In the genomic region with DNA sequence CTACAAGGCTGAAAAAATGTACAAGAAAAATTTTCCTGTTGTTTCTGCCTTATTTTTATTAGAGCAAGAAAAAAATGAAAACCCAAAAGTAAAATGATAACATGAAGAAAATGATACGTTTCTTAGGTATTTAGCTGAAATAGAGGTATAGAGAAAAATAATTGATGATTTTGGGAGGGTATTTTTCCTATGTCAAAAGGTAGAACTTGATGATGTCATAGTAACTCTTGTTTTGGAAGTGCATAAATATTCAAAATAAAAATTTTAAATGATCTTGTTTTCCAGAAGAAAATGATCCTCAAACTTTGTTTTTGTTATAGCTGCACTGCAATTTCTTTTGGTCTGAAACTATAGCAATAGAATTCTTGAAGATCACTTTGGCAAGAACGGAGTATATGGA, we compare ENCODE assay signal across 34 cellular contexts.
"Had no signal": no experiment of that assay in that cellular context is flagged by ENCODE, and none has a peak within 500 bp of the region (broad histone marks: within the 10 kb centered on the region; RNA-seq: fewer than 3 reads in every experiment).

No MANE protein-coding gene starts in this region.

- H3K27ac ChIP-seq: adrenal gland, ascending aorta, body of pancreas, brain microvascular endothelial cell, breast epithelium, cardiac muscle cell had no signal

- FAIRE-seq: astrocyte, bronchial epithelial cell had no signal

- ATAC-seq: activated naive CD4-positive, alpha-beta T cell treated with anti-CD3 and anti-CD28 coated beads, Interleukin-2, amount 50 U/mL, for 72 hours; activated naive CD8-positive, alpha-beta T cell treated with anti-CD3 and anti-CD28 coated beads, Interleukin-2, amount 50 U/mL, for 24 hours; activated T-cell treated with anti-CD3 and anti-CD28 coated beads, Interleukin-2, amount 50 U/mL, for 4 hours; activated T-cell treated with anti-CD3 and anti-CD28 coated beads, Interleukin-2, amount 50 U/mL, for 72 hours; activated T-helper 17 cell treated with anti-CD3 and anti-CD28 coated beads, Interleukin-2, amount 50 U/mL, for 72 hours; body of pancreas had no signal

- H3K36me3 ChIP-seq: adrenal gland, ascending aorta, brain microvascular endothelial cell, breast epithelium, cardiac muscle cell had no signal

- H3K4me1 ChIP-seq: adrenal gland, ascending aorta, body of pancreas, breast epithelium had no signal

- H3K9me3 ChIP-seq: adrenal gland, ascending aorta, body of pancreas, breast epithelium had no signal

- DNase-seq: activated effector memory CD4-positive, alpha-beta T cell treated with anti-CD3 and anti-CD28 coated beads, Interleukin-2, amount 50 U/mL, for 16 hours; activated effector memory CD4-positive, alpha-beta T cell treated with Interleukin-2 at 50 U/mL for 16 hours; activated gamma-delta T cell; activated gamma-delta T cell treated with Interleukin-2 at 50 U/mL for 16 hours; activated naive CD4-positive, alpha-beta T cell; activated naive CD4-positive, alpha-beta T cell treated with anti-CD3 and anti-CD28 coated beads for 36 hours; activated naive CD4-positive, alpha-beta T cell treated with anti-CD3 and anti-CD28 coated beads, Interleukin-2, amount 10 ng/mL, durations not matched to agents 7 days and 5 days; activated naive CD4-positive, alpha-beta T cell treated with anti-CD3 and anti-CD28 coated beads, Interleukin-2, amount 50 U/mL, for 16 hours; activated naive CD4-positive, alpha-beta T cell treated with Interleukin-2 at 50 U/mL for 16 hours; activated naive CD8-positive, alpha-beta T cell treated with anti-CD3 and anti-CD28 coated beads for 36 hours; activated naive CD8-positive, alpha-beta T cell treated with anti-CD3 and anti-CD28 coated beads, Interleukin-2, amount 10 ng/mL, durations not matched to agents 7 days and 5 days; activated naive CD8-positive, alpha-beta T cell treated with anti-CD3 and anti-CD28 coated beads, Interleukin-2, amount 50 U/mL, for 24 hours; activated T-cell treated with anti-CD3 and anti-CD28 coated beads, Interleukin-2, amount 50 U/mL, for 1 hour; activated T-cell treated with anti-CD3 and anti-CD28 coated beads, Interleukin-2, amount 50 U/mL, for 24 hours; activated T-cell treated with anti-CD3 and anti-CD28 coated beads, Interleukin-2, amount 50 U/mL, for 4 hours; activated T-cell treated with anti-CD3 and anti-CD28 coated beads, Interleukin-2, amount 50 U/mL, for 48 hours; activated T-cell treated with anti-CD3 and anti-CD28 coated beads, Interleukin-2, amount 50 U/mL, for 72 hours; adrenal gland; amniotic stem cell; amygdala; anterior cingulate cortex; aorta; body of pancreas; brain microvascular endothelial cell; caudate nucleus; central memory CD4-positive, alpha-beta T cell; cerebellar nuclear complex had no signal

- H3K4me3 ChIP-seq: adrenal gland, ascending aorta, body of pancreas, breast epithelium, cardiac muscle cell had no signal

- H3K27me3 ChIP-seq: adrenal gland, ascending aorta, body of pancreas, brain microvascular endothelial cell, breast epithelium, cardiac muscle cell had no signal
